ENCODE assay signal across 20 cellular contexts in the genomic region with DNA sequence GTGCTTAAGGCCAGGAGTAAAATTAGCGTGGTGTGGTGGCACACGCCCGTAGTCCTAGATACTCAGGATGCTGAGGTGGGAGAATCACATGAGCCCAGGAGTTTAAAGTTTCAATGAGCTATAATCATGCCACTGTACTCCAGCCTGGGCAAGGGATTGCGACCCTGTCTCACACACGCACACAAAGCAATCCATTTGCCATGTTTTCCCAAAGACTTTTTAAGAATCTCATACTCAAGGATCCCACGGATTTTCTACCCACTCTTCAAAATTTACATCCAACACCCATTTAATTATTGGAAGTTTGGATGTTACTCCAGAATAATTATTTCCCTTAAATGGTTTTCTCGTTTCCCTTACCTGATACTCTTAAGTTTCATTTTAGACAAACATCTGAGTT.
"Had no signal": no experiment of that assay in that cellular context is flagged by ENCODE, and none has a peak within 500 bp of the region (broad histone marks: within the 10 kb centered on the region; RNA-seq: fewer than 3 reads in every experiment).

No MANE protein-coding gene starts in this region.

- H3K4me1 ChIP-seq: breast epithelium, heart right ventricle, lower lobe of right lung had no signal

- H3K4me3 ChIP-seq: breast epithelium, coronary artery, heart right ventricle, lower lobe of right lung had no signal

- H3K9me3 ChIP-seq: breast epithelium, heart right ventricle, lower lobe of right lung had no signal

- ATAC-seq: activated T-cell treated with anti-CD3 and anti-CD28 coated beads, Interleukin-2, amount 50 U/mL, for 4 hours; heart right ventricle; left lobe of liver; lower lobe of right lung; natural killer cell treated with Interleukin-12 subunit alpha and Interleukin-12 subunit beta and Interleukin-15 and Interleukin-18, amount 100 ng/mL, for 72 hours; stimulated activated naive B cell treated with anti-CD40 and anti-IgM and Interleukin-4, amounts not matched to agents 10 μg/mL and 1 μg/mL and 100 μg/mL, for 72 hours had no signal

- H3K36me3 ChIP-seq: breast epithelium, heart right ventricle, lower lobe of right lung had no signal

- FAIRE-seq: keratinocyte, TTC549 had no signal

- DNase-seq: activated CD8-positive, alpha-beta memory T cell treated with anti-CD3 and anti-CD28 coated beads, Interleukin-2, amount 50 U/mL, for 4 hours; activated naive CD4-positive, alpha-beta T cell treated with anti-CD3 and anti-CD28 coated beads for 36 hours; activated naive CD8-positive, alpha-beta T cell treated with anti-CD3 and anti-CD28 coated beads, Interleukin-2, amount 10 ng/mL, durations not matched to agents 7 days and 5 days; activated T-cell treated with anti-CD3 and anti-CD28 coated beads, Interleukin-2, amount 50 U/mL, for 4 hours; amniotic stem cell; foreskin fibroblast; heart right ventricle; lower lobe of right lung; nucleus accumbens; retina; stimulated activated CD4-positive, alpha-beta T cell treated with anti-CD3 and anti-CD28 coated beads, Interleukin-2, amount 100 ng/mL, for 48 hours; stimulated activated CD8-positive, alpha-beta memory T cell treated with anti-CD3 and anti-CD28 coated beads, Interleukin-4, amount 100 ng/mL, for 48 hours; stimulated activated naive B cell treated with anti-CD40 and anti-IgM and Interleukin-4, amounts not matched to agents 10 μg/mL and 1 μg/mL and 100 μg/mL, for 72 hours; T-helper 1 cell had no signal

- H3K27ac ChIP-seq: breast epithelium, coronary artery, heart right ventricle, lower lobe of right lung had no signal

- H3K27me3 ChIP-seq: breast epithelium had no signal
